8 cellular contexts compared by ENCODE assay signal in the genomic region with DNA sequence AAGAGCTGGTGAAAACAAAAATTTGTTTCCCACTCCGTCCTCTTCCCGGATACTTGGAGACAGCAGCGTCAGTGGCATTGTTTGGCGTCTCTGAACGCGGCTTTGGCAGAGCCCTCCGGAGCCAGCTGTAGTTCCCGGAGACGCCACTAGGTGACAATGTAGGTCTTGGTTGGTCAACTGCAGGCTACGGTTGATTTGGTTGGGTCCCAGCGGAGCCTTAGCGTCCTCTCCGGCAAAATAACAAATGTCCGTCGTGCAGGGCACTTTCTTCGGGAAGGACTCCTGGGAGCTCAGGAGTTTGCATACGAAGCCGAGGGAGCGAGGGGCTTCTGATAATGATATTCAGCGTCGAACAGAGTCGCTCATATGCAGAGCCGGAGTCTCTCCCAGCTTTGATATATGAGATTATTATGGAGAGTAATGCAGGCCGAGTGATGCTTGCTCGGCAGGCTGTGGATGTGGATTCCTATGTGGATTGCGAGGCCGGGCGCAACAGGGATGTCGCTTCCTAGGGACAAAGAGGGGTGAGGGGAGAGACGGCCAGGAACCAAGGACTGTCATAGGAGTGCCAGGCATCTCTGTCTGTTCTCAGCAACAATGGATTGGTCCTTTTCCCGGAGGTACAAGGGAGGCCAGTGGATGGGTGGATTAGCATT.
DNase-seq lines count a peak whose midpoint lies in the region; ATAC-seq and TF ChIP-seq lines count a peak whose summit lies in the region.

No MANE protein-coding gene starts in this region.

- H3K27ac ChIP-seq in RWPE2 (ENCODE audit: poor library complexity, severe bottlenecking) = no peak overlapping the region

- DNase-seq in DMS53 treated with DMSO at 0.1 percent for 48 hours (lab: John Stamatoyannopoulos, UW; ENCODE audit: unreplicated experiment) (peak; percentile 68), LHCN-M2 (ENCODE audit: low read depth) (peak; percentile 75), RWPE2 (ENCODE audit: low spot score) (no peak), globus pallidus (ENCODE audit: low spot score) (peak; percentile 76), occipital lobe (lab: John Stamatoyannopoulos, UW) (peak; percentile 79), superior temporal gyrus (ENCODE audit: extremely low spot score) (peak; percentile 96)
- DNase-seq in activated naive CD4-positive, alpha-beta T cell (lab: John Stamatoyannopoulos, UW) = peak; percentile 32 to 69 (median 56)

- TF ChIP-seq CTCF in RWPE2 (IDR thresholded peaks at IDR 0.05; ENCODE audit: poor library complexity, severe bottlenecking) = peak; percentile 88

- H3K4me3 ChIP-seq in RWPE2 (ENCODE audit: severe bottlenecking) = no peak overlapping the region

- no peaks in the 10 kb centered on the region for H3K9me3 ChIP-seq in RWPE2 (ENCODE audit: severe bottlenecking)

- ATAC-seq in GM21723 (IDR thresholded peaks at IDR 0.05; ENCODE audit: unreplicated experiment) (peak; percentile 91), RWPE2 (ENCODE audit: low read depth) (peak; percentile 69)

- no peaks in the 10 kb centered on the region for H3K27me3 ChIP-seq in RWPE2 (ENCODE audit: insufficient read depth, poor library complexity, severe bottlenecking)

- no peaks in the 10 kb centered on the region for H3K4me1 ChIP-seq in RWPE2 (ENCODE audit: insufficient read depth, poor library complexity, severe bottlenecking)

- H3K36me3 ChIP-seq in RWPE2 (ENCODE audit: low read depth) = peaks cover 3% of the 10 kb centered on the region; the same call in 1 of the 2 replicates
